ENCODE assay signal across 12 cellular contexts in genomic region chr21:37537391-37537996, GRCh38.
"Had no signal": no experiment of that assay in that cellular context is flagged by ENCODE, and none has a peak within 500 bp of the region (broad histone marks: within the 10 kb centered on the region; RNA-seq: fewer than 3 reads in every experiment).

No MANE protein-coding gene starts in this region.

- ATAC-seq: activated CD8-positive, alpha-beta T cell treated with anti-CD3 and anti-CD28 coated beads, Interleukin-2, amount 10 ng/mL, durations not matched to agents 7 days and 5 days; left colon; lower lobe of right lung; stimulated activated effector memory CD8-positive, alpha-beta T cell treated with anti-CD3 and anti-CD28 coated beads, Interleukin-12 subunit alpha, Interleukin-12 subunit beta, amount 100 ng/mL, for 72 hours had no signal

- H3K27ac ChIP-seq: lower lobe of right lung, neutrophil had no signal

- H3K4me3 ChIP-seq: lower lobe of right lung had no signal

- H3K9me3 ChIP-seq: neutrophil had no signal

- H3K4me1 ChIP-seq: lower lobe of right lung had no signal

- DNase-seq: activated B cell treated with CpG ODN at 0.5 μM for 24 hours; activated CD4-positive, alpha-beta T cell treated with anti-CD3 and anti-CD28 coated beads for 48 hours; activated CD8-positive, alpha-beta T cell treated with anti-CD3 and anti-CD28 coated beads, Interleukin-2, amount 10 ng/mL, durations not matched to agents 7 days and 5 days; activated naive CD8-positive, alpha-beta T cell treated with anti-CD3 and anti-CD28 coated beads for 36 hours; cerebellar nuclear complex; effector memory CD4-positive, alpha-beta T cell; foreskin melanocyte; left colon; lower lobe of right lung; naive B cell had no signal

- H3K36me3 ChIP-seq: lower lobe of right lung, neutrophil had no signal
